ENCODE assay signal across 11 cellular contexts in genomic region chr14:32635103-32635719, GRCh38.
DNase-seq lines count a peak whose midpoint lies in the region; ATAC-seq, FAIRE-seq and TF ChIP-seq lines count a peak whose summit lies in the region.
"Had no signal": no experiment of that assay in that cellular context is flagged by ENCODE, and none has a peak within 500 bp of the region (broad histone marks: within the 10 kb centered on the region; RNA-seq: fewer than 3 reads in every experiment).

No MANE protein-coding gene starts in this region.

- intact Hi-C loops in pancreas (cut with DNase I) (no loop called here), colonic mucosa (cut with DNase I) (no loop called here), adrenal gland (cut with DNase I) (no loop called here)

- ATAC-seq in GM18867 (IDR thresholded peaks at IDR 0.05; ENCODE audit: unreplicated experiment), result peak; percentile 80
- peak; percentile 28 for ATAC-seq in esophagus mucosa
- ATAC-seq in pancreas, result peak; percentile 85 to 93 (median 91)
- ATAC-seq in GM21529 (IDR thresholded peaks at IDR 0.05; ENCODE audit: unreplicated experiment), result no peak
- ATAC-seq in HG03139 (IDR thresholded peaks at IDR 0.05; ENCODE audit: unreplicated experiment), result no peak

- no peaks in the 10 kb centered on the region for H3K9me3 ChIP-seq in pancreas
- no peaks in the 10 kb centered on the region for H3K9me3 ChIP-seq in colonic mucosa
- H3K9me3 ChIP-seq in adrenal gland (replicated peaks in 1 of 3), result no peaks in the 10 kb centered on the region

- H3K4me3 ChIP-seq in pancreas (peak overlapping the region in 1 of 4 donors; percentile 9), colonic mucosa (no peak overlapping the region), adrenal gland (peak overlapping the region in 1 of 4 donors; percentile 40)

- DNase-seq in NCI-H226 (peak; percentile 52), pancreas (no peak), colonic mucosa (no peak), adrenal gland (no peak)
- DNase-seq: activated naive CD4-positive, alpha-beta T cell treated with anti-CD3 and anti-CD28 coated beads, Interleukin-2, amount 10 ng/mL, durations not matched to agents 7 days and 5 days; NCI-H1436; T-helper 9 cell had no signal

- H3K4me1 ChIP-seq in pancreas, result peaks cover 7 to 18% (median 13%) of the 10 kb centered on the region in 3 donors
- no peaks in the 10 kb centered on the region for H3K4me1 ChIP-seq in colonic mucosa
- peaks cover 0 to 16% of the 10 kb centered on the region in 2 donors for H3K4me1 ChIP-seq in adrenal gland (replicated peaks in 1 of 2)

- no peak for TF ChIP-seq CTCF in pancreas (IDR thresholded peaks at IDR 0.05)
- TF ChIP-seq CTCF in colonic mucosa (IDR thresholded peaks at IDR 0.05), result no peak
- no peak for TF ChIP-seq CTCF in adrenal gland (IDR thresholded peaks at IDR 0.05)

- H3K27me3 ChIP-seq in pancreas, result no peaks in the 10 kb centered on the region
- H3K27me3 ChIP-seq in colonic mucosa, result no peaks in the 10 kb centered on the region
- no peaks in the 10 kb centered on the region for H3K27me3 ChIP-seq in adrenal gland

- no peak for TF ChIP-seq POLR2A in adrenal gland (IDR thresholded peaks at IDR 0.05)

- H3K9ac ChIP-seq in colonic mucosa (ENCODE audit: low read depth in 2 of 2, low read length in 2 of 2), result no peak overlapping the region

- H3K36me3 ChIP-seq in pancreas (no peaks in the 10 kb centered on the region), colonic mucosa (no peaks in the 10 kb centered on the region), adrenal gland (replicated peaks in 1 of 2) (no peaks in the 10 kb centered on the region)

- H3K27ac ChIP-seq in pancreas (peak overlapping the region in 3 of 4 donors; percentile 40 to 59 (median 53)), colonic mucosa (no peak overlapping the region), adrenal gland (peak overlapping the region in 1 of 5 donors; percentile 4)

- 1 to 3% methylated on average over 2 of the region's 2 CpGs for WGBS in pancreas, 2 donors
- 5 to 16% (median 14%) methylated on average over 2 of the region's 2 CpGs for WGBS in adrenal gland, 4 donors

- FAIRE-seq in pancreas (lab: Jason Lieb, UNC), result no peak

Comparison
In these comparisons a context has a peak if more than half of its experiments do, and no peak if none do; other contexts are left out.
1. ATAC-seq: peak in GM18867 (single experiment), esophagus mucosa (single experiment) and pancreas (4 of 4); none in GM21529 (single experiment) and HG03139 (single experiment).